In genomic region chr1:166133857-166134256, GRCh38 we compare ENCODE assay signal across 14 cellular contexts.
"Had no signal": no experiment of that assay in that cellular context is flagged by ENCODE, and none has a peak within 500 bp of the region (broad histone marks: within the 10 kb centered on the region; RNA-seq: fewer than 3 reads in every experiment).

No MANE protein-coding gene starts in this region.

- ATAC-seq: activated CD8-positive, alpha-beta T cell treated with anti-CD3 and anti-CD28 coated beads, Interleukin-2, amount 10 ng/mL, durations not matched to agents 7 days and 5 days; left ventricle myocardium superior; naive thymus-derived CD8-positive, alpha-beta T cell; stimulated activated naive CD8-positive, alpha-beta T cell treated with anti-CD3 and anti-CD28 coated beads, Interleukin-15, amount 100 ng/mL, for 72 hours had no signal

- DNase-seq: activated CD4-positive, alpha-beta T cell treated with anti-CD3 and anti-CD28 coated beads, Interleukin-2, amount 10 ng/mL, durations not matched to agents 24 days and 14 days; activated CD8-positive, alpha-beta memory T cell treated with anti-CD3 and anti-CD28 coated beads, Interleukin-2, amount 50 U/mL, for 4 hours; amygdala; effector memory CD4-positive, alpha-beta T cell; glutamatergic neuron; hypothalamus; kidney glomerular epithelial cell; left ventricle myocardium superior; naive thymus-derived CD8-positive, alpha-beta T cell; stimulated activated CD4-positive, alpha-beta T cell treated with anti-CD3 and anti-CD28 coated beads, Interleukin-1b, Interleukin-23, amount 100 ng/mL, for 48 hours; stimulated activated naive CD8-positive, alpha-beta T cell treated with anti-CD3 and anti-CD28 coated beads, Interleukin-15, amount 100 ng/mL, for 72 hours; testis; upper lobe of left lung had no signal
